ENCODE assay signal across 1 cellular context in genomic region chr3:123319760-123320159, GRCh38.
TF ChIP-seq lines count a peak whose summit lies in the region.

No MANE protein-coding gene starts in this region.

TF ChIP-seq in SK-N-SH treated with all-trans-retinoic acid at 6 μM for 48 hours, 23 proteins besides CTCF, POLR2A, EP300 and RAD21 (continued from another document):
- TF ChIP-seq PATZ1 (CRISPR knock-in tag; IDR thresholded peaks at IDR 0.05; ENCODE audit: borderline replicate concordance): no peak
